Comparison of ENCODE assay signal across 8 cellular contexts in the genomic region with DNA sequence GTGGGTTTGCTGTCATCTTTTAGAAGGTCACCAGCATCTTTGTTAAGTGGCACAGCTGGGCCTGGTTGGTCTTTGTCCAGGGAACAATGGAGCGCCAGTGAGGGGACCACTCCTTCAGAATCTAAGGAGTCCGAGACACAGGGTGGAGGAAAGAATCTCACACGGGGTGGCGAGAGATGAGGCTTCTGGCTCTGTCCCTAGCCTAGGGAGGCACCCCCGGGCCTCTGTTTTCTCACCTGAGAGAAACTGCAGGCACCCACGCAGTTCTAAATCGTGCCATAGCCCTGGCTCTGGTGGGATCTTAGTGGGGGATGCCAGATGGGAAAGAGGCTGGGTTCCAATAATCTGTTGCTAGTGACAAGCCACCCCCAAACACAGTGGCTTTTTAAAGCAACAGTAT.
"Had no signal": no experiment of that assay in that cellular context is flagged by ENCODE, and none has a peak within 500 bp of the region (broad histone marks: within the 10 kb centered on the region; RNA-seq: fewer than 3 reads in every experiment).

No MANE protein-coding gene starts in this region.

- DNase-seq: GM23248, GOT3, H7, H9, HCEC 1CT, HFFc6 had no signal

- ATAC-seq: GM23338, HCT116 had no signal
